Comparison of ENCODE assay signal across 1 cellular context in the genomic region with DNA sequence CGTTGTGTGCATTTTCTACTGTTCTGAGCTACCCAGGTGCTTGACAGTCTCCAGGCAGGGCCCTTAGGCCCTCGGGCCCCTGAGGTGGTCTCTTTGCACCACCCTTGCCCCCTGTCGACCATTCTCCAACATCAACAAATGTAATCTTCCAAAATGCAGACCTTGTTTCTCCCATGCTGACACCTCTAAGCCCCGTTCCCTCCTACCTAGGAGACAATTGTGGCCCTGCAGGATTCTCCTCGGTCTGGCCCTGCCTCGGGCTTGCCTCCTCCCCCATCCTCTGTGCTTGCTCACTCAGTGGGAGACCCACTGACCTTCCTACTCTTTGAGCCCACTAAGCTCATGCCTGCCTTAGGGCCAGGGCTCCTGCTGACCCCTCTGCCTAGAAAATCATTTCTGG.
TF ChIP-seq lines count a peak whose summit lies in the region.

No MANE protein-coding gene starts in this region.

TF ChIP-seq in IMR-90, 13 proteins besides CTCF, POLR2A, EP300 and RAD21 (continued from another document):
- TF ChIP-seq MXI1 (IDR thresholded peaks at IDR 0.05; ENCODE audit: borderline replicate concordance, low read depth, low read length) (no peak), CHD1 (IDR thresholded peaks at IDR 0.05; ENCODE audit: low read depth, low read length) (no peak)
